In genomic region chr9:78674874-78675273, GRCh38 we compare ENCODE assay signal across 35 cellular contexts.
"Had no signal": no experiment of that assay in that cellular context is flagged by ENCODE, and none has a peak within 500 bp of the region (broad histone marks: within the 10 kb centered on the region; RNA-seq: fewer than 3 reads in every experiment).

No MANE protein-coding gene starts in this region.

- H3K4me3 Mint-ChIP-seq: activated B cell treated with CpG ODN at 0.5 μM for 24 hours; activated CD4-positive, alpha-beta memory T cell treated with anti-CD3 and anti-CD28 coated beads for 36 hours; activated CD4-positive, alpha-beta T cell treated with anti-CD3 and anti-CD28 coated beads, Interleukin-2, amount 10 ng/mL, durations not matched to agents 24 days and 14 days; activated CD8-positive, alpha-beta T cell treated with anti-CD3 and anti-CD28 coated beads for 36 hours; activated naive CD4-positive, alpha-beta T cell treated with anti-CD3 and anti-CD28 coated beads for 36 hours; activated naive CD8-positive, alpha-beta T cell treated with anti-CD3 and anti-CD28 coated beads for 36 hours; activated T-cell treated with anti-CD3 and anti-CD28 coated beads, Interleukin-2, amount 50 U/mL, for 4 hours; activated T-cell treated with anti-CD3 and anti-CD28 coated beads, Interleukin-2, amount 50 U/mL, for 72 hours; activated T-helper 1 cell treated with anti-CD3 and anti-CD28 coated beads, Interleukin-12 subunit alpha, Interleukin-12 subunit beta, Interleukin-2, Interleukin-4 antibody, amounts not matched to agents 30 ng/mL and 10 ng/mL and 1 ng/mL, durations not matched to agents 14 hours and 24 hours and 36 hours; activated T-helper 17 cell treated with anti-CD3 and anti-CD28 coated beads, Interleukin-2, amount 50 U/mL, for 72 hours; brain; central memory CD8-positive, alpha-beta T cell; T-helper 1 cell treated with Interleukin-12 subunit alpha and Interleukin-12 subunit beta and Interleukin-4 antibody, amounts not matched to agents 30 μg/mL and 1 μg/mL, for 36 hours; T-helper 2 cell treated with Interferon-gamma antibody and Interleukin-4, amounts not matched to agents 5 μg/mL and 100 μg/mL, for 36 hours had no signal

- H3K27me3 Mint-ChIP-seq: activated B cell treated with CpG ODN at 0.5 μM for 24 hours; activated CD4-positive, alpha-beta memory T cell treated with anti-CD3 and anti-CD28 coated beads for 36 hours; activated CD4-positive, alpha-beta T cell treated with anti-CD3 and anti-CD28 coated beads, Interleukin-2, amount 10 ng/mL, durations not matched to agents 24 days and 14 days; activated naive CD8-positive, alpha-beta T cell treated with anti-CD3 and anti-CD28 coated beads for 36 hours; activated T-helper 17 cell treated with anti-CD3 and anti-CD28 coated beads, Interleukin-2, amount 50 U/mL, for 72 hours; brain; central memory CD8-positive, alpha-beta T cell had no signal

- H3K27ac Mint-ChIP-seq: activated B cell treated with CpG ODN at 0.5 μM for 24 hours; activated CD4-positive, alpha-beta memory T cell treated with anti-CD3 and anti-CD28 coated beads for 36 hours; activated CD4-positive, alpha-beta T cell treated with anti-CD3 and anti-CD28 coated beads, Interleukin-2, amount 10 ng/mL, durations not matched to agents 24 days and 14 days; activated CD8-positive, alpha-beta T cell treated with anti-CD3 and anti-CD28 coated beads for 36 hours; activated naive CD4-positive, alpha-beta T cell treated with anti-CD3 and anti-CD28 coated beads for 36 hours; activated naive CD4-positive, alpha-beta T cell treated with anti-CD3 and anti-CD28 coated beads, Interleukin-2, amount 50 U/mL, for 72 hours; activated naive CD8-positive, alpha-beta T cell treated with anti-CD3 and anti-CD28 coated beads for 36 hours; activated T-cell treated with anti-CD3 and anti-CD28 coated beads, Interleukin-2, amount 50 U/mL, for 72 hours; activated T-helper 1 cell treated with anti-CD3 and anti-CD28 coated beads, Interleukin-12 subunit alpha, Interleukin-12 subunit beta, Interleukin-2, Interleukin-4 antibody, amounts not matched to agents 30 ng/mL and 10 ng/mL and 1 ng/mL, durations not matched to agents 14 hours and 24 hours and 36 hours; activated T-helper 17 cell treated with anti-CD3 and anti-CD28 coated beads, Interleukin-2, amount 50 U/mL, for 72 hours; brain; T-helper 1 cell treated with Interleukin-12 subunit alpha and Interleukin-12 subunit beta and Interleukin-4 antibody, amounts not matched to agents 30 μg/mL and 1 μg/mL, for 36 hours; T-helper 2 cell treated with Interferon-gamma antibody and Interleukin-4, amounts not matched to agents 5 μg/mL and 100 μg/mL, for 36 hours had no signal

- ATAC-seq: activated CD8-positive, alpha-beta T cell treated with anti-CD3 and anti-CD28 coated beads for 36 hours; activated naive CD4-positive, alpha-beta T cell treated with anti-CD3 and anti-CD28 coated beads, Interleukin-2, amount 50 U/mL, for 72 hours; activated T-cell treated with anti-CD3 and anti-CD28 coated beads, Interleukin-2, amount 50 U/mL, for 4 hours; activated T-cell treated with anti-CD3 and anti-CD28 coated beads, Interleukin-2, amount 50 U/mL, for 72 hours; activated T-helper 17 cell treated with anti-CD3 and anti-CD28 coated beads, Interleukin-2, amount 50 U/mL, for 72 hours had no signal

- FAIRE-seq: bronchial epithelial cell, TTC549 had no signal

- DNase-seq: activated B cell treated with CpG ODN at 0.5 μM for 24 hours; activated CD4-positive, alpha-beta memory T cell treated with anti-CD3 and anti-CD28 coated beads for 36 hours; activated CD4-positive, alpha-beta T cell treated with anti-CD3 and anti-CD28 coated beads for 4 hours; activated CD4-positive, alpha-beta T cell treated with anti-CD3 and anti-CD28 coated beads, Interleukin-2, amount 10 ng/mL, durations not matched to agents 24 days and 14 days; activated CD4-positive, alpha-beta T cell treated with anti-CD3 and anti-CD28 coated beads, Interleukin-2, amount 50 U/mL, for 1 hour; activated CD4-positive, alpha-beta T cell treated with anti-CD3 and anti-CD28 coated beads, Interleukin-2, amount 50 U/mL, for 4 hours; activated CD4-positive, CD25-positive, alpha-beta regulatory T cell treated with anti-CD3 and anti-CD28 coated beads, Interleukin-2, amount 50 U/mL, for 72 hours; activated CD8-positive, alpha-beta memory T cell treated with anti-CD3 and anti-CD28 coated beads, Interleukin-2, amount 50 U/mL, for 4 hours; activated CD8-positive, alpha-beta T cell treated with anti-CD3 and anti-CD28 coated beads for 36 hours; activated effector memory CD4-positive, alpha-beta T cell treated with anti-CD3 and anti-CD28 coated beads, Interleukin-2, amount 50 U/mL, for 16 hours; activated gamma-delta T cell treated with Interleukin-2 at 50 U/mL for 16 hours; activated naive CD4-positive, alpha-beta T cell; activated naive CD4-positive, alpha-beta T cell treated with anti-CD3 and anti-CD28 coated beads for 36 hours; activated naive CD4-positive, alpha-beta T cell treated with anti-CD3 and anti-CD28 coated beads, Interleukin-2, amount 50 U/mL, for 16 hours; activated naive CD8-positive, alpha-beta T cell treated with anti-CD3 and anti-CD28 coated beads for 36 hours; activated T-cell treated with anti-CD3 and anti-CD28 coated beads for 4 hours; activated T-cell treated with anti-CD3 and anti-CD28 coated beads, Interleukin-2, amount 50 U/mL, for 1 hour; activated T-cell treated with anti-CD3 and anti-CD28 coated beads, Interleukin-2, amount 50 U/mL, for 4 hours; activated T-cell treated with anti-CD3 and anti-CD28 coated beads, Interleukin-2, amount 50 U/mL, for 72 hours; amygdala; anterior cingulate cortex; caudate nucleus; cerebellar nuclear complex; T-helper 1 cell; T-helper 2 cell; T-helper 9 cell had no signal

- H3K36me3 Mint-ChIP-seq: activated CD4-positive, alpha-beta memory T cell treated with anti-CD3 and anti-CD28 coated beads for 36 hours; activated naive CD4-positive, alpha-beta T cell treated with anti-CD3 and anti-CD28 coated beads, Interleukin-2, amount 50 U/mL, for 72 hours; activated naive CD8-positive, alpha-beta T cell treated with anti-CD3 and anti-CD28 coated beads for 36 hours; brain had no signal

- H3K9me3 Mint-ChIP-seq: activated B cell treated with CpG ODN at 0.5 μM for 24 hours; activated CD4-positive, alpha-beta memory T cell treated with anti-CD3 and anti-CD28 coated beads for 36 hours; activated CD4-positive, alpha-beta T cell treated with anti-CD3 and anti-CD28 coated beads, Interleukin-2, amount 10 ng/mL, durations not matched to agents 24 days and 14 days; activated CD8-positive, alpha-beta T cell treated with anti-CD3 and anti-CD28 coated beads for 36 hours; activated naive CD4-positive, alpha-beta T cell treated with anti-CD3 and anti-CD28 coated beads for 36 hours; activated naive CD8-positive, alpha-beta T cell treated with anti-CD3 and anti-CD28 coated beads for 36 hours; activated T-cell treated with anti-CD3 and anti-CD28 coated beads, Interleukin-2, amount 50 U/mL, for 72 hours; activated T-helper 1 cell treated with anti-CD3 and anti-CD28 coated beads, Interleukin-12 subunit alpha, Interleukin-12 subunit beta, Interleukin-2, Interleukin-4 antibody, amounts not matched to agents 30 ng/mL and 10 ng/mL and 1 ng/mL, durations not matched to agents 14 hours and 24 hours and 36 hours; activated T-helper 17 cell treated with anti-CD3 and anti-CD28 coated beads, Interleukin-2, amount 50 U/mL, for 72 hours; brain; T-helper 1 cell treated with Interleukin-12 subunit alpha and Interleukin-12 subunit beta and Interleukin-4 antibody, amounts not matched to agents 30 μg/mL and 1 μg/mL, for 36 hours; T-helper 2 cell treated with Interferon-gamma antibody and Interleukin-4, amounts not matched to agents 5 μg/mL and 100 μg/mL, for 36 hours had no signal

- H3K4me1 Mint-ChIP-seq: activated B cell treated with CpG ODN at 0.5 μM for 24 hours; activated CD4-positive, alpha-beta T cell treated with anti-CD3 and anti-CD28 coated beads, Interleukin-2, amount 10 ng/mL, durations not matched to agents 24 days and 14 days; activated naive CD8-positive, alpha-beta T cell treated with anti-CD3 and anti-CD28 coated beads for 36 hours; activated T-helper 17 cell treated with anti-CD3 and anti-CD28 coated beads, Interleukin-2, amount 50 U/mL, for 72 hours; brain; central memory CD8-positive, alpha-beta T cell had no signal
